Comparison of ENCODE assay signal across 15 cellular contexts in genomic region chr21:17782051-17782450, GRCh38. TPM values are rescaled to one million over a fixed set of nuclear protein-coding genes. Genes with fewer than 3 reads are reported as not detected.
DNase-seq lines count a peak whose midpoint lies in the region; ATAC-seq and TF ChIP-seq lines count a peak whose summit lies in the region.
"Had no signal": no experiment of that assay in that cellular context is flagged by ENCODE, and none has a peak within 500 bp of the region (broad histone marks: within the 10 kb centered on the region; RNA-seq: fewer than 3 reads in every experiment).

No MANE protein-coding gene starts in this region.

- H3K79me2 ChIP-seq in Loucy (ENCODE audit: insufficient read depth, low read length) = peaks cover 3% of the 10 kb centered on the region; the same call in 1 of the 2 replicates

- peaks cover 35% of the 10 kb centered on the region for H3K36me3 Mint-ChIP-seq in activated naive CD8-positive, alpha-beta T cell treated with anti-CD3 and anti-CD28 coated beads, Interleukin-2, amount 10 ng/mL, durations not matched to agents 7 days and 5 days
- H3K36me3 Mint-ChIP-seq in stimulated activated naive B cell treated with anti-CD40 and anti-IgM and Interleukin-4, amounts not matched to agents 10 μg/mL and 1 μg/mL and 100 μg/mL, for 72 hours = peaks cover 23 to 37% of the 10 kb centered on the region in 2 donors

- H3K9me2 ChIP-seq in Loucy (replicated peaks; ENCODE audit: low read depth, low read length) = no peaks in the 10 kb centered on the region
- H3K9me2 ChIP-seq: SK-N-SH had no signal

- H3K4me3 ChIP-seq in Loucy (ENCODE audit: low read length, poor library complexity, severe bottlenecking) (peak overlapping the region; percentile 10), BE2C (ENCODE audit: low read depth, low read length) (no peak overlapping the region)
- H3K4me3 ChIP-seq: pancreas, skin epidermis had no signal

- H3K4me1 ChIP-seq in Loucy (ENCODE audit: insufficient read depth, low read length, poor library complexity, severe bottlenecking) = peaks cover 88% of the 10 kb centered on the region
- H3K4me1 ChIP-seq in BE2C = 0 out of 2 replicates have a peak, but pooled peaks cover 4% of the 10 kb centered on the region
- H3K4me1 ChIP-seq: pancreas had no signal

- no peaks in the 10 kb centered on the region for H3K9me3 Mint-ChIP-seq in activated naive CD8-positive, alpha-beta T cell treated with anti-CD3 and anti-CD28 coated beads, Interleukin-2, amount 10 ng/mL, durations not matched to agents 7 days and 5 days
- no peaks in the 10 kb centered on the region for H3K9me3 Mint-ChIP-seq in stimulated activated naive B cell treated with anti-CD40 and anti-IgM and Interleukin-4, amounts not matched to agents 10 μg/mL and 1 μg/mL and 100 μg/mL, for 72 hours
- H3K9me3 Mint-ChIP-seq: HFFc6 had no signal

- H3K4me1 Mint-ChIP-seq in activated naive CD8-positive, alpha-beta T cell treated with anti-CD3 and anti-CD28 coated beads, Interleukin-2, amount 10 ng/mL, durations not matched to agents 7 days and 5 days = peaks cover 76% of the 10 kb centered on the region
- peaks cover 53 to 88% of the 10 kb centered on the region in 2 donors for H3K4me1 Mint-ChIP-seq in stimulated activated naive B cell treated with anti-CD40 and anti-IgM and Interleukin-4, amounts not matched to agents 10 μg/mL and 1 μg/mL and 100 μg/mL, for 72 hours

- no peaks in the 10 kb centered on the region for H4K20me1 ChIP-seq in Loucy (ENCODE audit: insufficient read depth, low read length, poor library complexity, severe bottlenecking)

- H3K9me3 ChIP-seq in Loucy (ENCODE audit: insufficient read depth, low read depth, low read length) (no peaks in the 10 kb centered on the region; the same call in 1 of the 2 replicates), BE2C (no peaks in the 10 kb centered on the region)
- H3K9me3 ChIP-seq: pancreas had no signal

- H2AFZ ChIP-seq in Loucy (ENCODE audit: low read length) = no peak overlapping the region

- H3K4me3 Mint-ChIP-seq in activated naive CD8-positive, alpha-beta T cell treated with anti-CD3 and anti-CD28 coated beads, Interleukin-2, amount 10 ng/mL, durations not matched to agents 7 days and 5 days = peak overlapping the region; percentile 58
- H3K4me3 Mint-ChIP-seq in stimulated activated naive B cell treated with anti-CD40 and anti-IgM and Interleukin-4, amounts not matched to agents 10 μg/mL and 1 μg/mL and 100 μg/mL, for 72 hours = peak overlapping the region in 1 of 2 donors; percentile 17
- H3K4me3 Mint-ChIP-seq: HFFc6 had no signal

- peaks cover 27% of the 10 kb centered on the region for H3F3A ChIP-seq in Loucy (ENCODE audit: low read depth)

- peak; percentile 9 for ATAC-seq in activated naive CD8-positive, alpha-beta T cell treated with anti-CD3 and anti-CD28 coated beads, Interleukin-2, amount 10 ng/mL, durations not matched to agents 7 days and 5 days (ENCODE audit: low read depth)
- no peak for ATAC-seq in stimulated activated naive B cell treated with anti-CD40 and anti-IgM and Interleukin-4, amounts not matched to agents 10 μg/mL and 1 μg/mL and 100 μg/mL, for 72 hours (replicated peaks)
- no peak for ATAC-seq in GM18498 (IDR thresholded peaks at IDR 0.05; ENCODE audit: unreplicated experiment)
- ATAC-seq: pancreas had no signal

- H3K36me3 ChIP-seq in Loucy (ENCODE audit: insufficient read depth, low read length) (peaks cover 19% of the 10 kb centered on the region), BE2C (peaks cover 19% of the 10 kb centered on the region)

- peak overlapping the region; percentile 82 for H3K4me2 ChIP-seq in Loucy (ENCODE audit: low read depth, low read length, poor library complexity, severe bottlenecking)
- H3K4me2 ChIP-seq: SK-N-SH had no signal

- POLR2A ChIA-PET in activated naive CD8-positive, alpha-beta T cell treated with anti-CD3 and anti-CD28 coated beads, Interleukin-2, amount 10 ng/mL, durations not matched to agents 7 days and 5 days (lab: Charles Lee) = interaction anchor here (1.0 to 3.6 kb wide), 6 partner anchors 9 to 94 kb away, joined by 3 to 36 read pairs (median 10); partner anchors contain the start of gene C21orf91

- no peak for TF ChIP-seq CTCF in Loucy (conservative IDR thresholded peaks at IDR 0.05; ENCODE audit: low read length)
- TF ChIP-seq CTCF in BE2C (IDR thresholded peaks at IDR 0.05; ENCODE audit: low read depth, low read length) = no peak

- peak overlapping the region; percentile 85 for H3K27ac Mint-ChIP-seq in activated naive CD8-positive, alpha-beta T cell treated with anti-CD3 and anti-CD28 coated beads, Interleukin-2, amount 10 ng/mL, durations not matched to agents 7 days and 5 days
- H3K27ac Mint-ChIP-seq in stimulated activated naive B cell treated with anti-CD40 and anti-IgM and Interleukin-4, amounts not matched to agents 10 μg/mL and 1 μg/mL and 100 μg/mL, for 72 hours = peak overlapping the region; percentile 48
- H3K27ac Mint-ChIP-seq: HFFc6 had no signal

- H3K27me3 ChIP-seq in Loucy (ENCODE audit: insufficient read depth, low read length, poor library complexity, severe bottlenecking) = no peaks in the 10 kb centered on the region
- H3K27me3 ChIP-seq in BE2C = no peaks in the 10 kb centered on the region
- H3K27me3 ChIP-seq: pancreas had no signal

- DNase-seq in activated gamma-delta T cell treated with Interleukin-2 at 50 U/mL for 16 hours (peak; percentile 14), activated gamma-delta T cell (lab: John Stamatoyannopoulos, UW) (no peak), NOMO-1 treated with DMSO at 0.1 percent for 48 hours (lab: John Stamatoyannopoulos, UW; ENCODE audit: unreplicated experiment) (no peak), BE2C (no peak)
- DNase-seq in activated naive CD8-positive, alpha-beta T cell treated with anti-CD3 and anti-CD28 coated beads, Interleukin-2, amount 10 ng/mL, durations not matched to agents 7 days and 5 days = no peak
- no peak for DNase-seq in stimulated activated naive B cell treated with anti-CD40 and anti-IgM and Interleukin-4, amounts not matched to agents 10 μg/mL and 1 μg/mL and 100 μg/mL, for 72 hours
- DNase-seq: activated naive CD4-positive, alpha-beta T cell treated with Interleukin-2 at 50 U/mL for 16 hours; HFFc6; NCI-H2227 treated with DMSO at 0.1 percent for 48 hours; OCI-M1; pancreas; SK-N-SH had no signal

- H3K27me3 Mint-ChIP-seq in activated naive CD8-positive, alpha-beta T cell treated with anti-CD3 and anti-CD28 coated beads, Interleukin-2, amount 10 ng/mL, durations not matched to agents 7 days and 5 days = no peaks in the 10 kb centered on the region
- H3K27me3 Mint-ChIP-seq in stimulated activated naive B cell treated with anti-CD40 and anti-IgM and Interleukin-4, amounts not matched to agents 10 μg/mL and 1 μg/mL and 100 μg/mL, for 72 hours = no peaks in the 10 kb centered on the region

- H3K9ac ChIP-seq in Loucy (ENCODE audit: low read depth, low read length, poor library complexity, severe bottlenecking) = peak overlapping the region; percentile 74
- H3K9ac ChIP-seq: SK-N-SH had no signal

RNA-seq across cellular contexts. Expression of gene C21orf91, which starts 37.1 kb away (rescaled TPM):
- 10 to 100 TPM; 67.9 to 75.2 TPM for total RNA-seq in activated naive CD8-positive, alpha-beta T cell treated with anti-CD3 and anti-CD28 coated beads, Interleukin-2, amount 10 ng/mL, durations not matched to agents 7 days and 5 days
- 8.2 TPM for polyA plus RNA-seq in BE2C (2012; ENCODE audit: insufficient read depth, insufficient read length, low read depth)
